In genomic region chr1:156497743-156498446, GRCh38 we compare ENCODE assay signal across 9 cellular contexts. TPM values are rescaled to one million over a fixed set of nuclear protein-coding genes. Genes with fewer than 3 reads are reported as not detected.
DNase-seq lines count a peak whose midpoint lies in the region; ATAC-seq, FAIRE-seq and TF ChIP-seq lines count a peak whose summit lies in the region.
"Had no signal": no experiment of that assay in that cellular context is flagged by ENCODE, and none has a peak within 500 bp of the region (broad histone marks: within the 10 kb centered on the region; RNA-seq: fewer than 3 reads in every experiment).

No MANE protein-coding gene starts in this region.

- H4K20me1 ChIP-seq in K562 (replicated peaks; ENCODE audit: control insufficient read depth, insufficient read depth, low read length) = peaks cover 45% of the 10 kb centered on the region

- peaks cover 2% of the 10 kb centered on the region for H3K36me3 Mint-ChIP-seq in activated naive CD4-positive, alpha-beta T cell treated with anti-CD3 and anti-CD28 coated beads, Interleukin-2, amount 50 U/mL, for 24 hours
- no peaks in the 10 kb centered on the region for H3K36me3 Mint-ChIP-seq in mesothelial cell of epicardium

- TF ChIP-seq EP300 in K562 (IDR thresholded peaks at IDR 0.05; ENCODE audit: low read length) (no peak), upper lobe of left lung (IDR thresholded peaks at IDR 0.05) (no peak)

- 50% methylated on average over 6 of the region's 6 CpGs for WGBS in K562 (ENCODE audit: insufficient coverage, low coverage, missing lambda C conversion rate)
- 31 to 46% methylated on average over 5 to 6 of the region's 6 CpGs for WGBS in upper lobe of left lung, 2 donors

- POLR2A ChIA-PET in K562 (lab: Yijun Ruan, JAX) = interaction anchor here (0.6 to 6.6 kb wide), 4 partner anchors 8 to 236 kb away, joined by 3 to 62 read pairs (median 3); no protein-coding TSS in a partner anchor

- TF ChIP-seq CTCF in K562 (IDR thresholded peaks at IDR 0.05 in 2 of 3, conservative IDR thresholded peaks at IDR 0.05 in 1 of 3; ENCODE audit: insufficient read depth in 2 of 3, low read depth in 1 of 3, low read length in 3 of 3) (no peak), mesothelial cell of epicardium (IDR thresholded peaks at IDR 0.05; ENCODE audit: unreplicated experiment) (no peak), upper lobe of left lung (IDR thresholded peaks at IDR 0.05) (no peak)

- no peak for TF ChIP-seq RAD21 in K562 (CRISPR knock-in tag; conservative IDR thresholded peaks at IDR 0.05 in 1 of 2, IDR thresholded peaks at IDR 0.05 in 1 of 2)

- CTCF ChIA-PET in K562 (lab: Yijun Ruan, JAX; ENCODE audit: low intra/inter-chr PET ratio) = no interaction called here

- peak overlapping the region; percentile 92 for H3K4me3 Mint-ChIP-seq in activated naive CD4-positive, alpha-beta T cell treated with anti-CD3 and anti-CD28 coated beads, Interleukin-2, amount 50 U/mL, for 24 hours
- peak overlapping the region; percentile 57 for H3K4me3 Mint-ChIP-seq in mesothelial cell of epicardium

- H3K27ac ChIP-seq in K562 (ENCODE audit: extremely low read depth, low read depth, low read length) (peak overlapping the region; percentile 39; the same call in 1 of the 3 replicates), upper lobe of left lung (peak overlapping the region; percentile 32 to 100 (median 100))

- intact Hi-C loops in K562 (cut with micrococcal nuclease) = no loop called here

- peak overlapping the region in 1 of 2 experiments; percentile 78; a peak in 1 of 4 replicates for H3K9ac ChIP-seq in K562 (ENCODE audit: insufficient read depth in 1 of 2, low read depth in 2 of 2, low read length in 2 of 2)

- no peak overlapping the region for H2AFZ ChIP-seq in K562 (ENCODE audit: low read depth, low read length)

- DNase-seq in activated naive CD4-positive, alpha-beta T cell treated with anti-CD3 and anti-CD28 coated beads, Interleukin-2, amount 50 U/mL, for 16 hours = no peak
- peak in 2 of 4 experiments; percentile 19 to 37 for DNase-seq in K562 (ENCODE audit: extremely low read depth in 1 of 4, low spot score in 3 of 4)
- DNase-seq in mesothelial cell of epicardium (ENCODE audit: low spot score in 2 of 2, unreplicated experiment in 2 of 2) = no peak
- no peak for DNase-seq in upper lobe of left lung
- DNase-seq in NCI-H128 (lab: John Stamatoyannopoulos, UW; ENCODE audit: unreplicated experiment) = no peak
- no peak for DNase-seq in AG20443 (ENCODE audit: low spot score)
- DNase-seq: NCI-H345 had no signal

- in situ Hi-C loops in K562 (cut with MboI) = no loop called here

- H3K36me3 ChIP-seq in K562 (ENCODE audit: control insufficient read depth, insufficient read depth, low read length) (peaks cover 10% of the 10 kb centered on the region; the same call in 2 of the 3 replicates), upper lobe of left lung (peaks cover 0 to 2% (median 0%) of the 10 kb centered on the region in 4 donors)

- H3K79me2 ChIP-seq in K562 (ENCODE audit: control insufficient read depth, insufficient read depth, low read length) = peaks cover 76% of the 10 kb centered on the region

- H3K27me3 Mint-ChIP-seq in activated naive CD4-positive, alpha-beta T cell treated with anti-CD3 and anti-CD28 coated beads, Interleukin-2, amount 50 U/mL, for 24 hours = no peaks in the 10 kb centered on the region
- no peaks in the 10 kb centered on the region for H3K27me3 Mint-ChIP-seq in mesothelial cell of epicardium (ENCODE audit: low read depth)

- H3K4me1 ChIP-seq in K562 (replicated peaks in 1 of 2; ENCODE audit: control insufficient read depth in 2 of 2, insufficient read depth in 2 of 2, low read length in 2 of 2) (peaks cover 74 to 79% of the 10 kb centered on the region in 2 experiments), upper lobe of left lung (peaks cover 71 to 81% (median 78%) of the 10 kb centered on the region in 4 donors)

- ATAC-seq in K562 (no peak), upper lobe of left lung (ENCODE audit: low FRiP score in 2 of 2) (no peak), HG03565 (IDR thresholded peaks at IDR 0.05; ENCODE audit: unreplicated experiment) (no peak)

- H3K27me3 ChIP-seq in K562 (ENCODE audit: control insufficient read depth in 2 of 2, insufficient read depth in 2 of 2, low read length in 2 of 2) (no peaks in the 10 kb centered on the region; a peak in 1 of 5 replicates), upper lobe of left lung (no peaks in the 10 kb centered on the region)

- H3K4me2 ChIP-seq in K562 (ENCODE audit: insufficient read depth, low read length) = peak overlapping the region; percentile 48

- FAIRE-seq in K562 (lab: Jason Lieb, UNC) = no peak

- TSS peak; percentile 13 for BruUV-seq in K562 (replicated peaks; lab: Mats Ljungman, UMichigan)

- H3K27ac Mint-ChIP-seq in activated naive CD4-positive, alpha-beta T cell treated with anti-CD3 and anti-CD28 coated beads, Interleukin-2, amount 50 U/mL, for 24 hours = peak overlapping the region; percentile 69
- H3K27ac Mint-ChIP-seq in mesothelial cell of epicardium = peak overlapping the region; percentile 23

- TF ChIP-seq POLR2A in K562 (conservative IDR thresholded peaks at IDR 0.05) (no peak), upper lobe of left lung (IDR thresholded peaks at IDR 0.05) (no peak)

- no peaks in the 10 kb centered on the region for H3K9me3 ChIP-seq in K562 (replicated peaks; ENCODE audit: control insufficient read depth, insufficient read depth, low read depth, low read length)
- no peaks in the 10 kb centered on the region for H3K9me3 ChIP-seq in upper lobe of left lung

- peaks cover 77% of the 10 kb centered on the region for H3K4me1 Mint-ChIP-seq in activated naive CD4-positive, alpha-beta T cell treated with anti-CD3 and anti-CD28 coated beads, Interleukin-2, amount 50 U/mL, for 24 hours
- H3K4me1 Mint-ChIP-seq in mesothelial cell of epicardium = peaks cover 64% of the 10 kb centered on the region

- H3K9me3 Mint-ChIP-seq in activated naive CD4-positive, alpha-beta T cell treated with anti-CD3 and anti-CD28 coated beads, Interleukin-2, amount 50 U/mL, for 24 hours = no peaks in the 10 kb centered on the region
- H3K9me3 Mint-ChIP-seq in mesothelial cell of epicardium = no peaks in the 10 kb centered on the region

- peaks cover 12% of the 10 kb centered on the region for H3K9me1 ChIP-seq in K562 (ENCODE audit: control insufficient read depth, insufficient read depth, low read length)

- no peak overlapping the region for H3K4me3 ChIP-seq in K562
- H3K4me3 ChIP-seq in upper lobe of left lung = peak overlapping the region in 3 of 4 donors; percentile 67 to 73 (median 70)

TF ChIP-seq in K562, 482 proteins besides CTCF, POLR2A, EP300 and RAD21 (continues in another document):
- TF ChIP-seq ZNF740 (CRISPR knock-in tag; IDR thresholded peaks at IDR 0.05) = no peak
- TF ChIP-seq ZNF740 (tag; IDR thresholded peaks at IDR 0.05) = no peak
- no peak for TF ChIP-seq THAP12 (CRISPR knock-in tag; IDR thresholded peaks at IDR 0.05)

RNA-seq across cellular contexts. Expression of gene MEF2D, which starts 2.7 kb away (rescaled TPM):
- 11.7 and 23.2 TPM in 2 replicates for total RNA-seq in K562 (2011; cell fraction: chromatin; rRNA removed; ENCODE audit: low replicate concordance)
- total RNA-seq in K562 (2011; cell fraction: nucleolus; rRNA removed) = 10.0 and 13.7 TPM in 2 replicates
- 14.1 and 18.8 TPM in 2 replicates for total RNA-seq in K562 (2011; cell fraction: nucleoplasm; rRNA removed)
- total RNA-seq in K562 (2014; rRNA removed) = 5.4 and 6.5 TPM in 2 replicates
- 1.3 and 1.7 TPM in 2 replicates for total RNA-seq in K562 (2014; rRNA removed; fragmentation: Illumina TruSeq; extraction: Trizol)
- 2.6 and 2.7 TPM in 2 replicates for total RNA-seq in K562 (2015; rRNA removed; fragmentation: Illumina TruSeq; extraction: Trizol)
- total RNA-seq in K562 (2021) = 13.8 and 19.5 TPM in 2 replicates
- 2.2 and 4.6 TPM in 2 replicates for polyA plus RNA-seq in K562 (2011; rRNA removed)
- 3.8 and 6.0 TPM in 2 replicates for polyA plus RNA-seq in K562 (2011; cell fraction: cytosol; rRNA removed)
- polyA plus RNA-seq in K562 (2011; cell fraction: nucleus; rRNA removed) = 8.5 and 14.0 TPM in 2 replicates
- polyA plus RNA-seq in K562 (2012) = 8.7 and 11.3 TPM in 2 replicates
- polyA plus RNA-seq in K562 (2014; fragmentation: Illumina TruSeq; extraction: Trizol) = 5.0 and 8.2 TPM in 2 replicates
- polyA plus RNA-seq in K562 (2014; fragmentation: Nextera tagmentation; extraction: Ambion mirVana) = under 1 TPM; 0.10 TPM
- 6.0 and 8.2 TPM in 2 replicates for polyA plus RNA-seq in K562 (2014; rRNA removed)
- polyA minus RNA-seq in K562 (2011; rRNA and poly(A)+ RNA removed) = 2.8 and 3.4 TPM in 2 replicates
- 3.1 and 5.6 TPM in 2 replicates for polyA minus RNA-seq in K562 (2011; cell fraction: cytosol; rRNA and poly(A)+ RNA removed)
- 4.6 and 7.7 TPM in 2 replicates for polyA minus RNA-seq in K562 (2011; cell fraction: nucleus; rRNA and poly(A)+ RNA removed)
- 37.4 to 40.9 TPM (median 37.8 TPM) in 3 replicates for total RNA-seq in mesothelial cell of epicardium
- 100 to 1,000 TPM in 2 of 6 donors, 10 to 100 TPM in 4; 42.7 to 146 (median 58.7) TPM for total RNA-seq in upper lobe of left lung
